1 cellular context compared by ENCODE assay signal in the genomic region with DNA sequence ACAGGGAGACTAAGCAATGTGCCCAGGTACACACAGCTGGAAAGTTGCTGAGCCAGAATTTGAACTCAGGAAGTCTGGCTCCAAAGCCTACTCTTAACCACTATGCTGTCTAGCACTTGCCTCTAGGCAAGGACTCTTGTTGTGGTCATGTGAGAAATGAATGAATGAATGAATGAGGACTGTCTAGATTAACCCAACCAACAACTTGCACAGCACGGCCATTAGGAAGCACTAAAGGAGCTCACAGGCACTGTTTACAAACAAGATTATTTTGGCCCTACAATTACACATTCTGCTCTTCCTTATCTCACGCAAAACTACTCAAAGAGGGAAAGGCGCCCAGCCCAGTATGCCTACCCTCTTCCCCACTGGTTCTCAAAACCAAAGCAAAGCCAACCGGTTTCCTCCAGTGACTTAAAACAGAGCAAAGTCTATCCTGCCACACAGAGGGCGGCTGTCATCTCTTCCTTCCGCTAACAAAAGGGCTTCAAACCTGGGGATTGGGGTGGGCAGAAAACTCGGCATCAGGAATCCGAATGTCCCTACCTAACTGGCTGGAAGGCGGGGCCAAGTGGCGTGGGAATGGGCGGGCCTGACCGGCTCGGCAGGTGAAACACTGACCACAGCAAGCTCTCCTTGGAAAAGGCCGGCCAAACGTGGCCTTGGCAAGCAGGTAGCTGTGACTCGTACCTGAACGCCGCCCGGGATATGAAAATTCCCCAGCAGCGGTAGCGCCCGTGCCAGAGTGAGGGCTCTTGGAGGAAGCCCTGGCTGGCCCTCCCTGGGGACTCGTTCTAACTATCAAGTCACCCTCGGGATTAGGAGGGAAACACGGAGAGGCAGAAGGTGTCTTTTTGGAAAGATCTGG.
TF ChIP-seq lines count a peak whose summit lies in the region.

No MANE protein-coding gene starts in this region.

TF ChIP-seq in SK-N-SH, 30 proteins besides CTCF, POLR2A, EP300 and RAD21 (continued from another document):
- TF ChIP-seq GATA2 (CRISPR knock-in tag; IDR thresholded peaks at IDR 0.05) (no peak), RCOR1 (IDR thresholded peaks at IDR 0.05; ENCODE audit: low read length) (no peak), ELF1 (IDR thresholded peaks at IDR 0.05) (no peak)
- TF ChIP-seq, protein P1, sequence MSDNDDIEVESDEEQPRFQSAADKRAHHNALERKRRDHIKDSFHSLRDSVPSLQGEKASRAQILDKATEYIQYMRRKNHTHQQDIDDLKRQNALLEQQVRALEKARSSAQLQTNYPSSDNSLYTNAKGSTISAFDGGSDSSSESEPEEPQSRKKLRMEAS (IDR thresholded peaks at IDR 0.05; ENCODE audit: low read depth) = no peak
